13 cellular contexts compared by ENCODE assay signal in the genomic region with DNA sequence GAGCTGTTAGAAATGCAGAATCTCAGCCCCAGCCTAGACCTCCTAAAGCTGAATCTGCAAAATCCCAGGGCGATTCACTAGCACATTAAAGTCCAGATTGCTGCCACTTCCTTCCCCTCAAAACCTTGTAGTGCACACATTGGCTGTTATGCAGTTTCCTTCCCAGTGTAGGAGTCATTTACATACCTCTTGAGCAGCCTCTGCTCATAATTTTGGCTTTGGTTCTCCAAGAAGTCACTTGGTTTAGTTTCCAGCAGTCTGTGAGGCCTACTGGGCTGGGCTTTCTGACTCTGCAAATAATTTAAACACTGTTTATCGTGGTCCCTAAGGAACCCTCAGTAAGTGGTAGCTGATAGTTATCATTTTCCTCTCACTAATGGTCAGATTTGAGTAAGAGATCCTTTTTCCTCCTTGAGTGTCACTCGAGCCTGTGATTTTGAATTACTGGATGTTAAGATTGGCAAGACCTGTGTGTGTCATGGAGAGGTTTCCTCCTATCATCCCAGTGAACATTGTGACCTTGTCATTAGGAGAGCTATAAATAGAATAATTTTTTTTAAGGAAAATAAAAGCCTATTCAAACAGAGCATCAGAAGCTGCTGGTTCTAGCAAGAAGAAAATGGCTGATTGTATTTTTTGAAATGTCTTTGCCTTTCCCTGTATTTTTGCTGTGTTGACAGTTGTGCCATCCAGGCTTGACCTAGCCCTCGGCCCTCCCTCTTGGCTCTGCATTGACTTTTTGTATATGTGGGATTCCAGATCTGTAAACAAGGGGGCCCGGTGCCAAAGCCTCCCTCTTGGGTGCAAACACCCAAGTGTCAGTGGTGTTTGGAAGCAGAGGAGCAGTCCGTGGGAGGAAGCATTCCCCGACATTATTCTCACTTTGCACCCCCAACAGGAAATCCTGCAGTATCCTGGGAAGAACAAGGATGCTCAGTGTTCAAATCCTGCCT.
DNase-seq lines count a peak whose midpoint lies in the region; ATAC-seq and TF ChIP-seq lines count a peak whose summit lies in the region.
"Had no signal": no experiment of that assay in that cellular context is flagged by ENCODE, and none has a peak within 500 bp of the region (broad histone marks: within the 10 kb centered on the region; RNA-seq: fewer than 3 reads in every experiment).

No MANE protein-coding gene starts in this region.

- intact Hi-C loops in Right ventricle myocardium inferior (cut with DNase I) (no loop called here), dorsolateral prefrontal cortex (cut with DNase I) (loop anchor here (5.0 to 10.0 kb wide), 4 partner anchors 70 to 242 kb away; a partner anchor contains a TSS), uterus (cut with DNase I; ENCODE audit: low total_unique reads) (no loop called here), PC-9 (cut with micrococcal nuclease; ENCODE audit: unreplicated experiment) (no loop called here)

- DNase-seq in cardiac muscle cell (ENCODE audit: low read depth in 1 of 2, low spot score in 1 of 2) (no peak), Right ventricle myocardium inferior (ENCODE audit: missing footprints) (no peak), dorsolateral prefrontal cortex (peak in 6 of 10 donors; percentile 16 to 45 (median 32)), uterus (no peak), PC-9 (no peak), hippocampal formation (lab: John Stamatoyannopoulos, UW) (no peak)
- DNase-seq: CD8-positive, alpha-beta memory T cell; effector CD8-positive, alpha-beta T cell; HFFc6; stimulated activated naive CD8-positive, alpha-beta T cell treated with anti-CD3 and anti-CD28 coated beads, Interleukin-15, amount 100 ng/mL, for 72 hours had no signal

- TF ChIP-seq CTCF in cardiac muscle cell (IDR thresholded peaks at IDR 0.05; ENCODE audit: low read depth, low read length) = no peak
- TF ChIP-seq CTCF in dorsolateral prefrontal cortex (IDR thresholded peaks at IDR 0.05 in 54 of 56, conservative IDR thresholded peaks at IDR 0.05 in 2 of 56; ENCODE audit: low read depth in 1 of 56, partially characterized antibody in 56 of 56) = no peak
- no peak for TF ChIP-seq CTCF in uterus (IDR thresholded peaks at IDR 0.05)
- no peak for TF ChIP-seq CTCF in PC-9 (conservative IDR thresholded peaks at IDR 0.05)

- H4K20me1 ChIP-seq in PC-9 (ENCODE audit: insufficient read depth) = no peaks in the 10 kb centered on the region

- no peak overlapping the region for H3K4me2 ChIP-seq in PC-9

- POLR2A ChIA-PET in PC-9 (lab: Charles Lee; ENCODE audit: unreplicated experiment) = no interaction called here

- H3K9me3 ChIP-seq in cardiac muscle cell (ENCODE audit: low read depth) (no peaks in the 10 kb centered on the region), muscle layer of colon (ENCODE audit: low read length) (no peaks in the 10 kb centered on the region), uterus (no peaks in the 10 kb centered on the region), PC-9 (ENCODE audit: insufficient read depth, low read depth) (no peaks in the 10 kb centered on the region)

- H3K4me3 ChIP-seq in cardiac muscle cell (no peak overlapping the region), dorsolateral prefrontal cortex (peak overlapping the region in 1 of 59 donors; percentile 8), muscle layer of colon (ENCODE audit: low read depth in 1 of 2, low read length in 2 of 2) (no peak overlapping the region), uterus (no peak overlapping the region), PC-9 (no peak overlapping the region)

- H3F3A ChIP-seq in PC-9 (ENCODE audit: insufficient read depth, low read depth) = no peaks in the 10 kb centered on the region

- H3K27me3 ChIP-seq in cardiac muscle cell = no peaks in the 10 kb centered on the region
- H3K27me3 ChIP-seq in dorsolateral prefrontal cortex = no peaks in the 10 kb centered on the region
- no peaks in the 10 kb centered on the region for H3K27me3 ChIP-seq in muscle layer of colon (ENCODE audit: control insufficient read depth in 1 of 2, insufficient read depth in 2 of 2, low read length in 2 of 2)
- no peaks in the 10 kb centered on the region for H3K27me3 ChIP-seq in uterus
- H3K27me3 ChIP-seq in PC-9 (ENCODE audit: insufficient read depth, low read depth) = no peaks in the 10 kb centered on the region

- H3K4me1 ChIP-seq in cardiac muscle cell (ENCODE audit: low read depth) (peaks cover 14% of the 10 kb centered on the region), muscle layer of colon (ENCODE audit: insufficient read depth, low read length) (peaks cover 14% of the 10 kb centered on the region), uterus (peaks cover 0 to 3% of the 10 kb centered on the region in 2 donors), PC-9 (replicated peaks; ENCODE audit: insufficient read depth) (no peaks in the 10 kb centered on the region)

- H2AFZ ChIP-seq in PC-9 = no peak overlapping the region

- H3K9ac ChIP-seq in muscle layer of colon (ENCODE audit: low read length) = no peak overlapping the region

- no peaks in the 10 kb centered on the region for H3K36me3 ChIP-seq in cardiac muscle cell
- H3K36me3 ChIP-seq in muscle layer of colon (ENCODE audit: insufficient read depth, low read length) = no peaks in the 10 kb centered on the region
- no peaks in the 10 kb centered on the region for H3K36me3 ChIP-seq in uterus
- H3K36me3 ChIP-seq in PC-9 (ENCODE audit: low read depth) = no peaks in the 10 kb centered on the region

- BruUV-seq in PC-9 (replicated peaks; lab: Mats Ljungman, UMichigan) = no TSS peak

- no peak for TF ChIP-seq POLR2A in uterus (IDR thresholded peaks at IDR 0.05)

- CTCF ChIA-PET in PC-9 (lab: Charles Lee) = no interaction called here

- no peak for ATAC-seq in Right ventricle myocardium inferior
- ATAC-seq in HG02759 (IDR thresholded peaks at IDR 0.05; ENCODE audit: unreplicated experiment) = no peak
- ATAC-seq: activated CD4-positive, CD25-positive, alpha-beta regulatory T cell treated with anti-CD3 and anti-CD28 coated beads, Interleukin-2, amount 50 U/mL, for 24 hours; stimulated activated naive CD8-positive, alpha-beta T cell treated with anti-CD3 and anti-CD28 coated beads, Interleukin-15, amount 100 ng/mL, for 72 hours had no signal

- peak overlapping the region; percentile 27 for H3K27ac ChIP-seq in cardiac muscle cell
- peak overlapping the region; percentile 28 to 93 (median 84) for H3K27ac ChIP-seq in dorsolateral prefrontal cortex
- peak overlapping the region; percentile 55 for H3K27ac ChIP-seq in muscle layer of colon (ENCODE audit: low read depth, low read length)
- H3K27ac ChIP-seq in uterus = peak overlapping the region; percentile 30 to 45
- no peak overlapping the region for H3K27ac ChIP-seq in PC-9

- no peaks in the 10 kb centered on the region for H3K9me2 ChIP-seq in PC-9 (ENCODE audit: insufficient read depth)

- no peaks in the 10 kb centered on the region for H3K79me2 ChIP-seq in PC-9 (ENCODE audit: low read depth)

Comparison
In these comparisons a context has a peak if more than half of its experiments do, and no peak if none do; other contexts are left out.
1. DNase-seq: peak in dorsolateral prefrontal cortex (6 of 10); none in cardiac muscle cell (0 of 2), Right ventricle myocardium inferior (single experiment), uterus (0 of 2), PC-9 (0 of 2) and hippocampal formation (0 of 2).
2. intact Hi-C loops: an anchor here in dorsolateral prefrontal cortex (5.0 to 10.0 kb wide); none called in Right ventricle myocardium inferior, uterus and PC-9.